8 cellular contexts compared by ENCODE assay signal in genomic region chr1:159936284-159936904, GRCh38. TPM values are rescaled to one million over a fixed set of nuclear protein-coding genes. Genes with fewer than 3 reads are reported as not detected.
DNase-seq lines count a peak whose midpoint lies in the region; ATAC-seq and TF ChIP-seq lines count a peak whose summit lies in the region.

No MANE protein-coding gene starts in this region.

- no peak for TF ChIP-seq POLR2A in vagina (IDR thresholded peaks at IDR 0.05)

- 0 out of 2 replicates have a peak, but pooled peaks cover 2% of the 10 kb centered on the region for H3K4me1 ChIP-seq in SJCRH30
- peaks cover 37% of the 10 kb centered on the region for H3K4me1 ChIP-seq in vagina

- no peaks in the 10 kb centered on the region for H3K36me3 ChIP-seq in SJCRH30
- H3K36me3 ChIP-seq in vagina: no peaks in the 10 kb centered on the region

- DNase-seq in GM03348 (ENCODE audit: low spot score): peak; percentile 89
- DNase-seq in HuH-7 (ENCODE audit: low spot score): peak; percentile 87
- peak; percentile 48 to 71 for DNase-seq in SJCRH30
- peak; percentile 34 for DNase-seq in activated gamma-delta T cell (lab: John Stamatoyannopoulos, UW)
- DNase-seq in germinal center (ENCODE audit: low spot score): peak; percentile 86
- peak in 7 of 10 donors; percentile 44 to 93 (median 74) for DNase-seq in posterior cingulate gyrus
- no peak for DNase-seq in vagina (ENCODE audit: extremely low spot score in 2 of 2)

- intact Hi-C loops in posterior cingulate gyrus (cut with DNase I): loop anchor here (1.0 to 10.0 kb wide), 2 partner anchors 71 to 438 kb away; no protein-coding TSS in a partner anchor
- intact Hi-C loops in vagina (cut with DNase I): loop anchor here (2.0 kb wide), 1 partner anchor 70 kb away; no protein-coding TSS in a partner anchor

- H3K27me3 ChIP-seq in SJCRH30 (0 out of 2 replicates have a peak, but pooled peaks cover 6% of the 10 kb centered on the region), vagina (no peaks in the 10 kb centered on the region)

- peak; percentile 87 to 96 (median 92) for TF ChIP-seq CTCF in vagina (IDR thresholded peaks at IDR 0.05)

- no peaks in the 10 kb centered on the region for H3K9me3 ChIP-seq in SJCRH30 (replicated peaks)
- no peaks in the 10 kb centered on the region for H3K9me3 ChIP-seq in vagina

- H3K4me3 ChIP-seq in SJCRH30 (no peak overlapping the region), vagina (no peak overlapping the region)

- ATAC-seq in GM21367 (IDR thresholded peaks at IDR 0.05; ENCODE audit: unreplicated experiment): no peak

- H3K27ac ChIP-seq in SJCRH30 (no peak overlapping the region), vagina (no peak overlapping the region)

RNA-seq across cellular contexts. Expression of gene IGSF9, which starts 9.0 kb away (rescaled TPM):
- total RNA-seq in SJCRH30 (2014; rRNA removed; shearing (Covaris generic)): 0.06 and 0.08 TPM in 2 replicates
- total RNA-seq in vagina: 5.6 TPM

RNA-seq across cellular contexts. Expression of gene TAGLN2, which starts 11.1 kb away (rescaled TPM):
- total RNA-seq in SJCRH30 (2014; rRNA removed; shearing (Covaris generic)): 82.6 and 85.4 TPM in 2 replicates
- 290 TPM for total RNA-seq in vagina

RNA-seq across cellular contexts. Expression of gene SLAMF9, which starts 17.6 kb away (rescaled TPM):
- total RNA-seq in SJCRH30 (2014; rRNA removed; shearing (Covaris generic)): not detected in 2 replicates
- not detected for total RNA-seq in vagina

RNA-seq across cellular contexts. Expression of gene CFAP45, which starts 36.4 kb away (rescaled TPM):
- 0.41 and 0.42 TPM in 2 replicates for total RNA-seq in SJCRH30 (2014; rRNA removed; shearing (Covaris generic))
- total RNA-seq in vagina: not detected

Comparison
In these comparisons a context has a peak if more than half of its experiments do, and no peak if none do; other contexts are left out.
1. DNase-seq: peak in GM03348 (single experiment), HuH-7 (single experiment), SJCRH30 (2 of 2), activated gamma-delta T cell (single experiment), germinal center (single experiment) and posterior cingulate gyrus (7 of 10); none in vagina (0 of 2).